ENCODE assay signal across 13 cellular contexts in genomic region chr21:44969965-44970755, GRCh38. TPM values are rescaled to one million over a fixed set of nuclear protein-coding genes. Genes with fewer than 3 reads are reported as not detected.
DNase-seq lines count a peak whose midpoint lies in the region; ATAC-seq and TF ChIP-seq lines count a peak whose summit lies in the region.
"Had no signal": no experiment of that assay in that cellular context is flagged by ENCODE, and none has a peak within 500 bp of the region (broad histone marks: within the 10 kb centered on the region; RNA-seq: fewer than 3 reads in every experiment).

No MANE protein-coding gene starts in this region.

- no peaks in the 10 kb centered on the region for H3K9me3 Mint-ChIP-seq in activated naive CD8-positive, alpha-beta T cell (ENCODE audit: low read depth)
- H3K9me3 Mint-ChIP-seq in activated naive CD8-positive, alpha-beta T cell treated with anti-CD3 and anti-CD28 coated beads for 36 hours, result no peaks in the 10 kb centered on the region
- H3K9me3 Mint-ChIP-seq in activated naive CD8-positive, alpha-beta T cell treated with anti-CD3 and anti-CD28 coated beads, Interleukin-2, amount 50 U/mL, for 24 hours, result no peaks in the 10 kb centered on the region
- no peaks in the 10 kb centered on the region for H3K9me3 Mint-ChIP-seq in type B pancreatic cell
- H3K9me3 Mint-ChIP-seq: neural crest cell had no signal

- no peaks in the 10 kb centered on the region for H3K36me3 Mint-ChIP-seq in activated naive CD8-positive, alpha-beta T cell
- H3K36me3 Mint-ChIP-seq in activated naive CD8-positive, alpha-beta T cell treated with anti-CD3 and anti-CD28 coated beads for 36 hours, result peaks cover 16% of the 10 kb centered on the region
- H3K36me3 Mint-ChIP-seq in activated naive CD8-positive, alpha-beta T cell treated with anti-CD3 and anti-CD28 coated beads, Interleukin-2, amount 50 U/mL, for 24 hours (ENCODE audit: low read depth), result peaks cover 22% of the 10 kb centered on the region
- peaks cover 17% of the 10 kb centered on the region for H3K36me3 Mint-ChIP-seq in type B pancreatic cell

- peak overlapping the region; percentile 10 for H3K27ac Mint-ChIP-seq in activated naive CD8-positive, alpha-beta T cell
- H3K27ac Mint-ChIP-seq in activated naive CD8-positive, alpha-beta T cell treated with anti-CD3 and anti-CD28 coated beads for 36 hours, result no peak overlapping the region
- H3K27ac Mint-ChIP-seq in activated naive CD8-positive, alpha-beta T cell treated with anti-CD3 and anti-CD28 coated beads, Interleukin-2, amount 50 U/mL, for 24 hours, result peak overlapping the region; percentile 14
- H3K27ac Mint-ChIP-seq in type B pancreatic cell, result peak overlapping the region; percentile 31

- no peaks in the 10 kb centered on the region for H3K27me3 Mint-ChIP-seq in activated naive CD8-positive, alpha-beta T cell
- H3K27me3 Mint-ChIP-seq in activated naive CD8-positive, alpha-beta T cell treated with anti-CD3 and anti-CD28 coated beads for 36 hours, result no peaks in the 10 kb centered on the region
- no peaks in the 10 kb centered on the region for H3K27me3 Mint-ChIP-seq in activated naive CD8-positive, alpha-beta T cell treated with anti-CD3 and anti-CD28 coated beads, Interleukin-2, amount 50 U/mL, for 24 hours
- H3K27me3 Mint-ChIP-seq in type B pancreatic cell, result no peaks in the 10 kb centered on the region
- H3K27me3 Mint-ChIP-seq: activated CD4-positive, alpha-beta T cell treated with anti-CD3 and anti-CD28 coated beads, Interleukin-2, amount 10 ng/mL, durations not matched to agents 7 days and 5 days had no signal

- no peak for TF ChIP-seq CTCF in type B pancreatic cell (conservative IDR thresholded peaks at IDR 0.05)

- H3K4me3 Mint-ChIP-seq in activated naive CD8-positive, alpha-beta T cell, result peak overlapping the region; percentile 21
- H3K4me3 Mint-ChIP-seq in activated naive CD8-positive, alpha-beta T cell treated with anti-CD3 and anti-CD28 coated beads for 36 hours, result no peak overlapping the region
- H3K4me3 Mint-ChIP-seq in activated naive CD8-positive, alpha-beta T cell treated with anti-CD3 and anti-CD28 coated beads, Interleukin-2, amount 50 U/mL, for 24 hours, result no peak overlapping the region
- no peak overlapping the region for H3K4me3 Mint-ChIP-seq in type B pancreatic cell
- H3K4me3 Mint-ChIP-seq: activated CD4-positive, alpha-beta T cell treated with anti-CD3 and anti-CD28 coated beads, Interleukin-2, amount 10 ng/mL, durations not matched to agents 7 days and 5 days; neural crest cell had no signal

- no peak for DNase-seq in activated naive CD8-positive, alpha-beta T cell treated with anti-CD3 and anti-CD28 coated beads for 36 hours
- no peak for DNase-seq in activated naive CD8-positive, alpha-beta T cell treated with anti-CD3 and anti-CD28 coated beads, Interleukin-2, amount 50 U/mL, for 24 hours
- DNase-seq in islet precursor cell (peak; percentile 97), type B pancreatic cell (ENCODE audit: extremely low spot score, unreplicated experiment) (no peak), KBM-7 (no peak), COLO668 (lab: John Stamatoyannopoulos, UW; ENCODE audit: unreplicated experiment) (no peak)
- DNase-seq: activated CD4-positive, alpha-beta T cell treated with anti-CD3 and anti-CD28 coated beads, Interleukin-2, amount 10 ng/mL, durations not matched to agents 7 days and 5 days; caudate nucleus; heart right ventricle; NCI-H1105 had no signal

- no peak for ATAC-seq in activated naive CD8-positive, alpha-beta T cell treated with anti-CD3 and anti-CD28 coated beads, Interleukin-2, amount 50 U/mL, for 24 hours
- no peak for ATAC-seq in GM19397 (IDR thresholded peaks at IDR 0.05; ENCODE audit: unreplicated experiment)

- peaks cover 35% of the 10 kb centered on the region for H3K4me1 Mint-ChIP-seq in activated naive CD8-positive, alpha-beta T cell (ENCODE audit: low read depth)
- peaks cover 30% of the 10 kb centered on the region for H3K4me1 Mint-ChIP-seq in activated naive CD8-positive, alpha-beta T cell treated with anti-CD3 and anti-CD28 coated beads for 36 hours
- peaks cover 31% of the 10 kb centered on the region for H3K4me1 Mint-ChIP-seq in activated naive CD8-positive, alpha-beta T cell treated with anti-CD3 and anti-CD28 coated beads, Interleukin-2, amount 50 U/mL, for 24 hours
- peaks cover 12% of the 10 kb centered on the region for H3K4me1 Mint-ChIP-seq in type B pancreatic cell (ENCODE audit: unreplicated experiment)

- in situ Hi-C loops in KBM-7 (cut with MboI; ENCODE audit: low pct_unique_long_range_greater_than_20kb, low sequenced_read_pairs), result no loop called here

RNA-seq across cellular contexts. Expression of gene SLX9, which starts 30.3 kb away (rescaled TPM):
- total RNA-seq in activated naive CD8-positive, alpha-beta T cell treated with anti-CD3 and anti-CD28 coated beads for 36 hours, result 10 to 100 TPM; 85.9 to 93.6 TPM
- total RNA-seq in type B pancreatic cell (ENCODE audit: low replicate concordance), result 25.6 and 33.3 TPM in 2 replicates

RNA-seq across cellular contexts. Expression of gene ITGB2, which starts 49.5 kb away (rescaled TPM):
- total RNA-seq in activated naive CD8-positive, alpha-beta T cell treated with anti-CD3 and anti-CD28 coated beads for 36 hours, result 100 to 1,000 TPM; 223 to 234 TPM
- 0.36 and 0.80 TPM in 2 replicates for total RNA-seq in type B pancreatic cell (ENCODE audit: low replicate concordance)

Comparison
In these comparisons a context has a peak if more than half of its experiments do, and no peak if none do; other contexts are left out.
1. RNA of gene ITGB2, which starts 49.5 kb away (total RNA-seq): 223 to 234 TPM in activated naive CD8-positive, alpha-beta T cell treated with anti-CD3 and anti-CD28 coated beads for 36 hours; 0.36 to 0.80 TPM in type B pancreatic cell; every median in the first group is over 100 times any median in the second.